ENCODE assay signal across 1 cellular context in genomic region chr6:38865521-38866174, GRCh38.
TF ChIP-seq lines count a peak whose summit lies in the region.

No MANE protein-coding gene starts in this region.

TF ChIP-seq in HepG2, 621 proteins besides CTCF, POLR2A, EP300 and RAD21 (continued from another document):
- TF ChIP-seq HMGXB4 (CRISPR knock-in tag; IDR thresholded peaks at IDR 0.05; ENCODE audit: borderline replicate concordance in 1 of 2, low read depth in 1 of 2) (no peak), SMAD9 (CRISPR knock-in tag; IDR thresholded peaks at IDR 0.05) (no peak), THAP11 (CRISPR knock-in tag; IDR thresholded peaks at IDR 0.05) (peak; percentile 84), TERF1 (CRISPR knock-in tag; IDR thresholded peaks at IDR 0.05) (no peak), NR3C1 (CRISPR knock-in tag; IDR thresholded peaks at IDR 0.05) (no peak)
